14 cellular contexts compared by ENCODE assay signal in genomic region chr3:146540236-146540635, GRCh38. TPM values are rescaled to one million over a fixed set of nuclear protein-coding genes. Genes with fewer than 3 reads are reported as not detected.
DNase-seq lines count a peak whose midpoint lies in the region; FAIRE-seq and TF ChIP-seq lines count a peak whose summit lies in the region.
"Had no signal": no experiment of that assay in that cellular context is flagged by ENCODE, and none has a peak within 500 bp of the region (broad histone marks: within the 10 kb centered on the region; RNA-seq: fewer than 3 reads in every experiment).

No MANE protein-coding gene starts in this region.

- H3K27ac ChIP-seq in sigmoid colon: peak overlapping the region in 3 of 4 donors; percentile 89 to 98 (median 95)

- no peaks in the 10 kb centered on the region for H3K36me3 ChIP-seq in sigmoid colon
- H3K36me3 ChIP-seq: esophagus squamous epithelium, Peyer's patch had no signal

- H3K27me3 Mint-ChIP-seq in activated CD4-positive, alpha-beta T cell treated with anti-CD3 and anti-CD28 coated beads, Interleukin-2, amount 10 ng/mL, durations not matched to agents 24 days and 14 days: no peaks in the 10 kb centered on the region
- no peaks in the 10 kb centered on the region for H3K27me3 Mint-ChIP-seq in activated T-helper 1 cell treated with anti-CD3 and anti-CD28 coated beads, Interleukin-12 subunit alpha, Interleukin-12 subunit beta, Interleukin-2, Interleukin-4 antibody, amounts not matched to agents 30 ng/mL and 10 ng/mL and 1 ng/mL, durations not matched to agents 14 hours and 24 hours and 36 hours (ENCODE audit: insufficient read depth)
- H3K27me3 Mint-ChIP-seq: type B pancreatic cell had no signal

- no peak for TF ChIP-seq POLR2A in sigmoid colon (IDR thresholded peaks at IDR 0.05)

- no peak for TF ChIP-seq EP300 in sigmoid colon (IDR thresholded peaks at IDR 0.05)

- peak overlapping the region; percentile 42 for H3K27ac Mint-ChIP-seq in activated CD4-positive, alpha-beta T cell treated with anti-CD3 and anti-CD28 coated beads, Interleukin-2, amount 10 ng/mL, durations not matched to agents 24 days and 14 days
- peak overlapping the region; percentile 55 for H3K27ac Mint-ChIP-seq in activated T-helper 1 cell treated with anti-CD3 and anti-CD28 coated beads, Interleukin-12 subunit alpha, Interleukin-12 subunit beta, Interleukin-2, Interleukin-4 antibody, amounts not matched to agents 30 ng/mL and 10 ng/mL and 1 ng/mL, durations not matched to agents 14 hours and 24 hours and 36 hours
- H3K27ac Mint-ChIP-seq: type B pancreatic cell had no signal

- WGBS in sigmoid colon, 2 donors: 13 to 27% methylated on average over 1 of the region's 1 CpG

- DNase-seq in activated CD4-positive, alpha-beta T cell treated with anti-CD3 and anti-CD28 coated beads, Interleukin-2, amount 10 ng/mL, durations not matched to agents 24 days and 14 days: peak; percentile 58
- no peak for DNase-seq in activated CD4-positive, alpha-beta T cell treated with anti-CD3 and anti-CD28 coated beads for 48 hours
- DNase-seq in GM19239 (ENCODE audit: insufficient read length, low spot score) (no peak), sigmoid colon (no peak), NCI-H226 (no peak), RPMI8226 (no peak), ureter (ENCODE audit: low spot score) (no peak)
- no peak for DNase-seq in activated T-helper 1 cell treated with anti-CD3 and anti-CD28 coated beads, Interleukin-12 subunit alpha, Interleukin-12 subunit beta, Interleukin-2, Interleukin-4 antibody, amounts not matched to agents 30 ng/mL and 10 ng/mL and 1 ng/mL, durations not matched to agents 14 hours and 24 hours and 36 hours (ENCODE audit: low spot score)
- DNase-seq: activated effector memory CD4-positive, alpha-beta T cell treated with Interleukin-2 at 50 U/mL for 16 hours; central memory CD4-positive, alpha-beta T cell; esophagus squamous epithelium; NCI-H2227 treated with DMSO at 0.1 percent for 48 hours; Peyer's patch had no signal

- no peaks in the 10 kb centered on the region for H3K9me3 ChIP-seq in sigmoid colon
- H3K9me3 ChIP-seq: esophagus squamous epithelium, Peyer's patch had no signal

- peaks cover 57% of the 10 kb centered on the region for H3K4me1 Mint-ChIP-seq in activated CD4-positive, alpha-beta T cell treated with anti-CD3 and anti-CD28 coated beads, Interleukin-2, amount 10 ng/mL, durations not matched to agents 24 days and 14 days
- H3K4me1 Mint-ChIP-seq in activated T-helper 1 cell treated with anti-CD3 and anti-CD28 coated beads, Interleukin-12 subunit alpha, Interleukin-12 subunit beta, Interleukin-2, Interleukin-4 antibody, amounts not matched to agents 30 ng/mL and 10 ng/mL and 1 ng/mL, durations not matched to agents 14 hours and 24 hours and 36 hours (ENCODE audit: low read depth): peaks cover 63% of the 10 kb centered on the region

- peaks cover 0 to 52% (median 46%) of the 10 kb centered on the region in 4 donors for H3K4me1 ChIP-seq in sigmoid colon

- H3K4me3 ChIP-seq in sigmoid colon: no peak overlapping the region
- H3K4me3 ChIP-seq: Peyer's patch had no signal

- peak; percentile 39 for FAIRE-seq in GM19239 (lab: Jason Lieb, UNC)

- H3K9me3 Mint-ChIP-seq in activated CD4-positive, alpha-beta T cell treated with anti-CD3 and anti-CD28 coated beads, Interleukin-2, amount 10 ng/mL, durations not matched to agents 24 days and 14 days: peaks cover 6% of the 10 kb centered on the region
- H3K9me3 Mint-ChIP-seq in activated T-helper 1 cell treated with anti-CD3 and anti-CD28 coated beads, Interleukin-12 subunit alpha, Interleukin-12 subunit beta, Interleukin-2, Interleukin-4 antibody, amounts not matched to agents 30 ng/mL and 10 ng/mL and 1 ng/mL, durations not matched to agents 14 hours and 24 hours and 36 hours: no peaks in the 10 kb centered on the region
- H3K9me3 Mint-ChIP-seq: type B pancreatic cell had no signal

- TF ChIP-seq CTCF in sigmoid colon (IDR thresholded peaks at IDR 0.05): no peak

- H3K4me3 Mint-ChIP-seq in activated CD4-positive, alpha-beta T cell treated with anti-CD3 and anti-CD28 coated beads, Interleukin-2, amount 10 ng/mL, durations not matched to agents 24 days and 14 days: peak overlapping the region; percentile 98
- H3K4me3 Mint-ChIP-seq in activated T-helper 1 cell treated with anti-CD3 and anti-CD28 coated beads, Interleukin-12 subunit alpha, Interleukin-12 subunit beta, Interleukin-2, Interleukin-4 antibody, amounts not matched to agents 30 ng/mL and 10 ng/mL and 1 ng/mL, durations not matched to agents 14 hours and 24 hours and 36 hours: peak overlapping the region; percentile 95
- H3K4me3 Mint-ChIP-seq: type B pancreatic cell had no signal

- H3K27me3 ChIP-seq in sigmoid colon: no peaks in the 10 kb centered on the region
- H3K27me3 ChIP-seq: esophagus squamous epithelium, Peyer's patch had no signal

- intact Hi-C loops in activated CD4-positive, alpha-beta T cell treated with anti-CD3 and anti-CD28 coated beads, Interleukin-2, amount 10 ng/mL, durations not matched to agents 24 days and 14 days (cut with micrococcal nuclease): loop anchor here (2.0 to 5.0 kb wide), 2 partner anchors 15 to 38 kb away; no protein-coding TSS in a partner anchor
- intact Hi-C loops in activated T-helper 1 cell treated with anti-CD3 and anti-CD28 coated beads, Interleukin-12 subunit alpha, Interleukin-12 subunit beta, Interleukin-2, Interleukin-4 antibody, amounts not matched to agents 30 ng/mL and 10 ng/mL and 1 ng/mL, durations not matched to agents 14 hours and 24 hours and 36 hours (cut with micrococcal nuclease): loop anchor here (1.0 to 2.0 kb wide), 2 partner anchors 8 to 23 kb away; no protein-coding TSS in a partner anchor
- intact Hi-C loops in sigmoid colon (cut with DNase I): loop anchor here (5.0 to 10.0 kb wide), 2 partner anchors 68 to 475 kb away; no protein-coding TSS in a partner anchor

- H3K36me3 Mint-ChIP-seq in activated CD4-positive, alpha-beta T cell treated with anti-CD3 and anti-CD28 coated beads, Interleukin-2, amount 10 ng/mL, durations not matched to agents 24 days and 14 days (ENCODE audit: low read depth): peaks cover 43% of the 10 kb centered on the region
- peaks cover 41% of the 10 kb centered on the region for H3K36me3 Mint-ChIP-seq in activated T-helper 1 cell treated with anti-CD3 and anti-CD28 coated beads, Interleukin-12 subunit alpha, Interleukin-12 subunit beta, Interleukin-2, Interleukin-4 antibody, amounts not matched to agents 30 ng/mL and 10 ng/mL and 1 ng/mL, durations not matched to agents 14 hours and 24 hours and 36 hours (ENCODE audit: low read depth)

RNA-seq across cellular contexts. Expression of gene PLSCR1, which starts 4.2 kb away (rescaled TPM):
- 84.2 and 86.0 TPM in 2 replicates for total RNA-seq in activated CD4-positive, alpha-beta T cell treated with anti-CD3 and anti-CD28 coated beads, Interleukin-2, amount 10 ng/mL, durations not matched to agents 24 days and 14 days
- total RNA-seq in activated T-helper 1 cell treated with anti-CD3 and anti-CD28 coated beads, Interleukin-12 subunit alpha, Interleukin-12 subunit beta, Interleukin-2, Interleukin-4 antibody, amounts not matched to agents 30 ng/mL and 10 ng/mL and 1 ng/mL, durations not matched to agents 14 hours and 24 hours and 36 hours: 98.9 and 101 TPM in 2 replicates
- total RNA-seq in sigmoid colon (100 to 1,000 TPM in 2 of 4 donors, 10 to 100 TPM in 2; 59.3 to 194 (median 101) TPM), ureter (136 TPM)
- polyA plus RNA-seq in sigmoid colon: 100 to 1,000 TPM in 2 of 3 donors, 10 to 100 TPM in 1; 88.9 to 156 (median 145) TPM
